ENCODE assay signal across 8 cellular contexts in the genomic region with DNA sequence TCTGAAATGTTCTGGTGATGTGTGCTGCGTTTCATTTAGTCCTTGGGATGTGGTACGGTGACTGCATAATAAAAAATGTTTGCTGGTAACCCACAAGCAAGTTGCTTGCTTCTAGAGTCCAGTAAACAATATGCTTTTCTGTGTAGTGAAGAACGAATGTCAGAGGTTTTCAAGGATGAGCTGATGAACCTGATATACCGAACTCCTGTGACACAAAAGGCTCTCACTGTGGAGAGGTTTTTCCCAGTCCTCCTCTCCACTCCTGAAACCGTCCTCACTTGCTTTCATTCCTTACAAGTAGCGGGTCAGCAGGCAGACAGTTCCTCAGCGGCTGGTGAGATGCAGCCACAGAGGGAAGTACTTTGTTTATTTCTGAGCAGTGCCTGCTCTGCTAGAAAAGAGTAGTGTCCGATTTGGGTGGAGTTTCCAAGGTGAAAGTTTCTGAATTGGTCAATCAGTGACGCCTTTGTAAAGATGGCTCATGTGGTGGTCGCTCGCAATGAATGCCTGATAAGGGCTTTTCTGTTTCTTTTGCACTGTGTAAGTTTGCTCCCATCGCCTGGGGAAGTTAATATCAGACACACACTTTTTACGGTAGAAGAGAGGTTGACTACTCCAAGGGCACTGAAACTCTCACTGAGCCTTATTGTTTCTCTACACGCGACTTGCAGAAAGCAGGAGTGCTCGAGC. TPM values are rescaled to one million over a fixed set of nuclear protein-coding genes. Genes with fewer than 3 reads are reported as not detected.
DNase-seq lines count a peak whose midpoint lies in the region; ATAC-seq and TF ChIP-seq lines count a peak whose summit lies in the region.

No MANE protein-coding gene starts in this region.

- WGBS in mesodermal cell (ENCODE audit: insufficient coverage in 2 of 2), 2 experiments = 51 to 57% methylated on average over 15 to 16 of the region's 16 CpGs
- WGBS in transverse colon (ENCODE audit: low coverage in 1 of 2), 2 donors = 0 to 4% methylated on average over 2 to 16 of the region's 16 CpGs

- H3K36me3 ChIP-seq in HEK293 (ENCODE audit: control insufficient read depth in 2 of 2, insufficient read depth in 1 of 2, low read length in 2 of 2) (no peaks in the 10 kb centered on the region), Peyer's patch (no peaks in the 10 kb centered on the region), mesodermal cell (ENCODE audit: control insufficient read depth, insufficient read depth, low read length) (peaks cover 13% of the 10 kb centered on the region), transverse colon (no peaks in the 10 kb centered on the region)

- no peaks in the 10 kb centered on the region for H3K9me3 ChIP-seq in HEK293 (ENCODE audit: control insufficient read depth, insufficient read depth, low read depth, low read length)
- no peaks in the 10 kb centered on the region for H3K9me3 ChIP-seq in Peyer's patch
- H3K9me3 ChIP-seq in mesodermal cell (ENCODE audit: control insufficient read depth, low read length) = no peaks in the 10 kb centered on the region
- no peaks in the 10 kb centered on the region for H3K9me3 ChIP-seq in transverse colon

- in situ Hi-C loops in transverse colon (cut with MboI; ENCODE audit: low pct_ligation_motif_present in 1 of 4, low pct_unique_long_range_greater_than_20kb in 1 of 4, low sequenced_read_pairs in 3 of 4) = no loop called here

- ATAC-seq in HG03439 (IDR thresholded peaks at IDR 0.05; ENCODE audit: unreplicated experiment) = no peak

- peak overlapping the region; percentile 9 for H3K4me3 ChIP-seq in HEK293 (ENCODE audit: low read depth, low read length)
- peak overlapping the region; percentile 74 to 94 (median 86) for H3K4me3 ChIP-seq in Peyer's patch
- H3K4me3 ChIP-seq in mesodermal cell (ENCODE audit: extremely low read depth, insufficient read depth, low read length, poor library complexity, severe bottlenecking) = peak overlapping the region; percentile 73
- peak overlapping the region; percentile 0 to 97 (median 82) for H3K4me3 ChIP-seq in transverse colon

- peak; percentile 52 for DNase-seq in GM03348 (ENCODE audit: low spot score)
- DNase-seq in Peyer's patch = peak in 2 of 3 donors; percentile 69 to 71
- peak; percentile 57 for DNase-seq in dermis blood vessel endothelial cell
- DNase-seq in transverse colon = peak; percentile 65
- no peak for DNase-seq in HEK293T (ENCODE audit: extremely low spot score)

- TF ChIP-seq POLR2A in Peyer's patch (IDR thresholded peaks at IDR 0.05) (no peak), transverse colon (IDR thresholded peaks at IDR 0.05) (peak; percentile 58)

- POLR2A ChIA-PET in HEK293 (lab: Yijun Ruan, JAX) = no interaction called here
- POLR2A ChIA-PET in HEK293T (lab: Yijun Ruan, JAX) = no interaction called here

- no peak for TF ChIP-seq EP300 in transverse colon (IDR thresholded peaks at IDR 0.05; ENCODE audit: low read depth)

- H3K4me1 ChIP-seq in HEK293 (ENCODE audit: control insufficient read depth, insufficient read depth, low read length) (peaks cover 4% of the 10 kb centered on the region; the same call in 1 of the 2 replicates), Peyer's patch (peaks cover 0 to 14% (median 11%) of the 10 kb centered on the region in 4 donors), mesodermal cell (ENCODE audit: control insufficient read depth, insufficient read depth, low read length, poor library complexity, severe bottlenecking) (peaks cover 45% of the 10 kb centered on the region), transverse colon (peaks cover 13 to 63% (median 23%) of the 10 kb centered on the region in 4 donors)

- no peaks in the 10 kb centered on the region for H3K27me3 ChIP-seq in Peyer's patch
- no peaks in the 10 kb centered on the region for H3K27me3 ChIP-seq in transverse colon

- CTCF ChIA-PET in HEK293 (lab: Yijun Ruan, JAX) = no interaction called here
- CTCF ChIA-PET in HEK293T (lab: Yijun Ruan, JAX) = no interaction called here

- TF ChIP-seq CTCF in HEK293 (tag by site-specific recombination; IDR thresholded peaks at IDR 0.05) = no peak
- no peak for TF ChIP-seq CTCF in Peyer's patch (IDR thresholded peaks at IDR 0.05)
- no peak for TF ChIP-seq CTCF in transverse colon (IDR thresholded peaks at IDR 0.05)

- intact Hi-C loops in transverse colon (cut with DNase I; ENCODE audit: low total_unique reads) = loop anchor here (10.0 kb wide), 2 partner anchors 52 to 202 kb away; no protein-coding TSS in a partner anchor

- H3K27ac ChIP-seq in HEK293 (ENCODE audit: extremely low read depth, low read depth, low read length) (no peak overlapping the region), Peyer's patch (peak overlapping the region; percentile 41 to 98 (median 92)), mesodermal cell (ENCODE audit: low read depth, low read length, severe bottlenecking) (peak overlapping the region; percentile 59), transverse colon (peak overlapping the region; percentile 96 to 99 (median 98))

TF ChIP-seq in HEK293, 187 proteins besides CTCF, POLR2A, EP300 and RAD21:
- TF ChIP-seq ZSCAN16 (tag by site-specific recombination; IDR thresholded peaks at IDR 0.05) (no peak), ZNF658 (tag by site-specific recombination; IDR thresholded peaks at IDR 0.05) (no peak), ZFP41 (tag by site-specific recombination; IDR thresholded peaks at IDR 0.05; ENCODE audit: borderline replicate concordance) (no peak), ZNF24 (tag by site-specific recombination; IDR thresholded peaks at IDR 0.05) (no peak), ZNF561 (tag by site-specific recombination; IDR thresholded peaks at IDR 0.05; ENCODE audit: borderline replicate concordance) (no peak), ZNF202 (tag by site-specific recombination; IDR thresholded peaks at IDR 0.05; ENCODE audit: borderline replicate concordance) (no peak), ZNF521 (tag by site-specific recombination; IDR thresholded peaks at IDR 0.05) (no peak), ZNF624 (tag by site-specific recombination; IDR thresholded peaks at IDR 0.05) (no peak), EGR2 (tag by site-specific recombination; IDR thresholded peaks at IDR 0.05; ENCODE audit: low read depth) (no peak), ZNF830 (tag by site-specific recombination; IDR thresholded peaks at IDR 0.05; ENCODE audit: low read depth) (no peak), ZNF629 (tag by site-specific recombination; IDR thresholded peaks at IDR 0.05) (no peak), ZEB2 (tag by site-specific recombination; IDR thresholded peaks at IDR 0.05) (no peak), ZNF426 (tag by site-specific recombination; IDR thresholded peaks at IDR 0.05) (no peak), ZNF311 (tag by site-specific recombination; IDR thresholded peaks at IDR 0.05; ENCODE audit: borderline replicate concordance) (no peak), ZFP69B (tag by site-specific recombination; IDR thresholded peaks at IDR 0.05) (no peak), BCL11B (tag by site-specific recombination; IDR thresholded peaks at IDR 0.05; ENCODE audit: low read depth) (no peak)

TF ChIP-seq in HEK293T, 16 proteins besides CTCF, POLR2A, EP300 and RAD21:
- TF ChIP-seq ELF4 (IDR thresholded peaks at IDR 0.05) = no peak
- TF ChIP-seq ARNT (IDR thresholded peaks at IDR 0.05) = no peak
- no peak for TF ChIP-seq BHLHE40 (IDR thresholded peaks at IDR 0.05; ENCODE audit: borderline replicate concordance)
- no peak for TF ChIP-seq CTBP1 (IDR thresholded peaks at IDR 0.05; ENCODE audit: borderline replicate concordance)
- no peak for TF ChIP-seq SP1 (IDR thresholded peaks at IDR 0.05)
- TF ChIP-seq FOXK2 (IDR thresholded peaks at IDR 0.05) = no peak
- no peak for TF ChIP-seq NFRKB (IDR thresholded peaks at IDR 0.05)
- no peak for TF ChIP-seq L3MBTL2 (conservative IDR thresholded peaks at IDR 0.05)
- no peak for TF ChIP-seq LEF1 (IDR thresholded peaks at IDR 0.05; ENCODE audit: borderline replicate concordance)
- TF ChIP-seq FOXM1 (IDR thresholded peaks at IDR 0.05; ENCODE audit: borderline replicate concordance) = no peak
- no peak for TF ChIP-seq PKNOX1 (IDR thresholded peaks at IDR 0.05)
- no peak for TF ChIP-seq TARDBP (IDR thresholded peaks at IDR 0.05)
- no peak for TF ChIP-seq HDGF (IDR thresholded peaks at IDR 0.05; ENCODE audit: borderline replicate concordance)
- TF ChIP-seq ZNF384 (IDR thresholded peaks at IDR 0.05) = no peak
- no peak for TF ChIP-seq SUZ12 (IDR thresholded peaks at IDR 0.05)
TF ChIP-seq in HEK293T: peak in this region for 0.

RNA-seq across cellular contexts. Expression of gene ETV6, which starts 3.0 kb away (rescaled TPM):
- total RNA-seq in Peyer's patch = 10 to 100 TPM; 35.4 to 49.5 (median 42.2) TPM
- 9.9 and 16.1 TPM in 2 replicates for total RNA-seq in dermis blood vessel endothelial cell
- polyA plus RNA-seq in mesodermal cell (2013, experiment 1 of 2) = 13.9 TPM
- polyA plus RNA-seq in mesodermal cell (2013, experiment 2 of 2) = 11.2 TPM
- 10 to 100 TPM; 19.9 to 47.9 (median 41.0) TPM for total RNA-seq in transverse colon

Comparison
In these comparisons a context has a peak if more than half of its experiments do, and no peak if none do; other contexts are left out.
1. H3K4me3 ChIP-seq: peak in every context shown above with its lines; median percentile 86 in Peyer's patch; 82 in transverse colon; 73 in mesodermal cell; 9 in HEK293.